Comparison of ENCODE assay signal across 27 cellular contexts in genomic region chr9:136464241-136464640, GRCh38.
"Had no signal": no experiment of that assay in that cellular context is flagged by ENCODE, and none has a peak within 500 bp of the region (broad histone marks: within the 10 kb centered on the region; RNA-seq: fewer than 3 reads in every experiment).

No MANE protein-coding gene starts in this region.

- H3K27ac ChIP-seq: stomach, suprapubic skin, testis, thoracic aorta, tibial artery, tibial nerve, transverse colon, upper lobe of left lung, upper lobe of right lung, uterus, vagina had no signal

- H3K4me3 ChIP-seq: stomach, suprapubic skin, testis, thoracic aorta, tibial artery, tibial nerve, transverse colon, upper lobe of left lung, upper lobe of right lung, uterus, vagina had no signal

- H3K9me3 Mint-ChIP-seq: stimulated activated effector memory CD8-positive, alpha-beta T cell treated with anti-CD3 and anti-CD28 coated beads, Interleukin-12 subunit alpha, Interleukin-12 subunit beta, amount 100 ng/mL, for 72 hours; stimulated activated memory B cell treated with anti-CD40 and anti-IgM and Interleukin-4, amounts not matched to agents 10 μg/mL and 1 μg/mL and 100 μg/mL, for 72 hours; stimulated activated naive B cell treated with anti-CD40 and anti-IgM and Interleukin-4, amounts not matched to agents 10 μg/mL and 1 μg/mL and 100 μg/mL, for 72 hours; stimulated activated naive CD8-positive, alpha-beta T cell treated with anti-CD3 and anti-CD28 coated beads, Interleukin-15, amount 100 ng/mL, for 72 hours; stimulated activated naive CD8-positive, alpha-beta T cell treated with anti-CD3 and anti-CD28 coated beads, Interleukin-15, Interleukin-2, amounts not matched to agents 100 ng/mL and 50 ng/mL, for 24 hours; type B pancreatic cell had no signal

- ATAC-seq: stimulated activated effector memory CD8-positive, alpha-beta T cell treated with anti-CD3 and anti-CD28 coated beads, Interleukin-12 subunit alpha, Interleukin-12 subunit beta, amount 100 ng/mL, for 72 hours; stimulated activated memory B cell treated with anti-CD40 and anti-IgM and Interleukin-4, amounts not matched to agents 10 μg/mL and 1 μg/mL and 100 μg/mL, for 72 hours; stimulated activated naive B cell treated with anti-CD40 and anti-IgM and Interleukin-4, amounts not matched to agents 10 μg/mL and 1 μg/mL and 100 μg/mL, for 72 hours; stimulated activated naive CD8-positive, alpha-beta T cell treated with anti-CD3 and anti-CD28 coated beads, Interleukin-15, amount 100 ng/mL, for 72 hours; stimulated activated naive CD8-positive, alpha-beta T cell treated with anti-CD3 and anti-CD28 coated beads, Interleukin-15, Interleukin-2, amounts not matched to agents 100 U/mL and 50 U/mL, for 24 hours; upper lobe of right lung had no signal

- H3K36me3 ChIP-seq: uterus had no signal

- H3K9me3 ChIP-seq: stomach, suprapubic skin, testis, thoracic aorta, tibial artery, tibial nerve, transverse colon, upper lobe of left lung, upper lobe of right lung, uterus, vagina had no signal

- H3K4me1 ChIP-seq: suprapubic skin, testis, tibial artery, tibial nerve, transverse colon, upper lobe of left lung, upper lobe of right lung, uterus, vagina had no signal

- H3K27me3 Mint-ChIP-seq: stimulated activated memory B cell treated with anti-CD40 and anti-IgM and Interleukin-4, amounts not matched to agents 10 μg/mL and 1 μg/mL and 100 μg/mL, for 72 hours; stimulated activated naive B cell treated with anti-CD40 and anti-IgM and Interleukin-4, amounts not matched to agents 10 μg/mL and 1 μg/mL and 100 μg/mL, for 72 hours; stimulated activated naive CD8-positive, alpha-beta T cell treated with anti-CD3 and anti-CD28 coated beads, Interleukin-15, amount 100 ng/mL, for 72 hours; stimulated activated naive CD8-positive, alpha-beta T cell treated with anti-CD3 and anti-CD28 coated beads, Interleukin-15, Interleukin-2, amounts not matched to agents 100 ng/mL and 50 ng/mL, for 24 hours; type B pancreatic cell had no signal

- H3K4me3 Mint-ChIP-seq: stimulated activated effector memory CD8-positive, alpha-beta T cell treated with anti-CD3 and anti-CD28 coated beads, Interleukin-12 subunit alpha, Interleukin-12 subunit beta, amount 100 ng/mL, for 72 hours; stimulated activated memory B cell treated with anti-CD40 and anti-IgM and Interleukin-4, amounts not matched to agents 10 μg/mL and 1 μg/mL and 100 μg/mL, for 72 hours; stimulated activated naive B cell treated with anti-CD40 and anti-IgM and Interleukin-4, amounts not matched to agents 10 μg/mL and 1 μg/mL and 100 μg/mL, for 72 hours; stimulated activated naive CD8-positive, alpha-beta T cell treated with anti-CD3 and anti-CD28 coated beads, Interleukin-15, amount 100 ng/mL, for 72 hours; stimulated activated naive CD8-positive, alpha-beta T cell treated with anti-CD3 and anti-CD28 coated beads, Interleukin-15, Interleukin-2, amounts not matched to agents 100 ng/mL and 50 ng/mL, for 24 hours; type B pancreatic cell had no signal

- DNase-seq: stimulated activated CD4-positive, alpha-beta T cell treated with anti-CD3 and anti-CD28 coated beads, Interleukin-2, amount 100 ng/mL, for 48 hours; stimulated activated CD4-positive, alpha-beta T cell treated with anti-CD3 and anti-CD28 coated beads, Interleukin-4, amount 100 ng/mL, for 1 hour; stimulated activated CD4-positive, alpha-beta T cell treated with anti-CD3 and anti-CD28 coated beads, Interleukin-4, amount 100 ng/mL, for 24 hours; stimulated activated CD4-positive, alpha-beta T cell treated with anti-CD3 and anti-CD28 coated beads, Interleukin-4, amount 100 ng/mL, for 4 hours; stimulated activated CD8-positive, alpha-beta memory T cell treated with anti-CD3 and anti-CD28 coated beads, Interleukin-4, amount 100 ng/mL, for 48 hours; stimulated activated naive B cell treated with anti-CD40 and anti-IgM and Interleukin-4, amounts not matched to agents 10 μg/mL and 1 μg/mL and 100 μg/mL, for 72 hours; stimulated activated naive CD4-positive, alpha-beta T cell; stimulated activated naive CD4-positive, alpha-beta T cell treated with Interleukin-2 at 50 U/mL for 16 hours; stimulated activated naive CD8-positive, alpha-beta T cell treated with anti-CD3 and anti-CD28 coated beads, Interleukin-15, amount 100 ng/mL, for 72 hours; stimulated activated naive CD8-positive, alpha-beta T cell treated with anti-CD3 and anti-CD28 coated beads, Interleukin-15, Interleukin-2, amounts not matched to agents 100 U/mL and 50 U/mL, for 24 hours; stomach; substantia nigra; testis; tibial artery; transverse colon; trophoblast cell; upper lobe of left lung; upper lobe of right lung; uterus had no signal

- H3K27me3 ChIP-seq: stomach, suprapubic skin, testis, tibial artery, tibial nerve, transverse colon, upper lobe of left lung, upper lobe of right lung, uterus, vagina had no signal

- H3K27ac Mint-ChIP-seq: stimulated activated memory B cell treated with anti-CD40 and anti-IgM and Interleukin-4, amounts not matched to agents 10 μg/mL and 1 μg/mL and 100 μg/mL, for 72 hours; stimulated activated naive B cell treated with anti-CD40 and anti-IgM and Interleukin-4, amounts not matched to agents 10 μg/mL and 1 μg/mL and 100 μg/mL, for 72 hours; stimulated activated naive CD8-positive, alpha-beta T cell treated with anti-CD3 and anti-CD28 coated beads, Interleukin-15, Interleukin-2, amounts not matched to agents 100 ng/mL and 50 ng/mL, for 24 hours; type B pancreatic cell had no signal

- H3K4me1 Mint-ChIP-seq: stimulated activated effector memory CD8-positive, alpha-beta T cell treated with anti-CD3 and anti-CD28 coated beads, Interleukin-12 subunit alpha, Interleukin-12 subunit beta, amount 100 ng/mL, for 72 hours; stimulated activated memory B cell treated with anti-CD40 and anti-IgM and Interleukin-4, amounts not matched to agents 10 μg/mL and 1 μg/mL and 100 μg/mL, for 72 hours; stimulated activated naive B cell treated with anti-CD40 and anti-IgM and Interleukin-4, amounts not matched to agents 10 μg/mL and 1 μg/mL and 100 μg/mL, for 72 hours had no signal
